ENCODE assay signal across 23 cellular contexts in genomic region chr22:45772726-45773125, GRCh38.
"Had no signal": no experiment of that assay in that cellular context is flagged by ENCODE, and none has a peak within 500 bp of the region (broad histone marks: within the 10 kb centered on the region; RNA-seq: fewer than 3 reads in every experiment).

No MANE protein-coding gene starts in this region.

- H3K27ac Mint-ChIP-seq: activated naive CD4-positive, alpha-beta T cell treated with anti-CD3 and anti-CD28 coated beads, Interleukin-2, amount 50 U/mL, for 24 hours; naive thymus-derived CD8-positive, alpha-beta T cell had no signal

- H3K27ac ChIP-seq: body of pancreas, coronary artery, esophagus muscularis mucosa, left lung, tibial nerve, vagina had no signal

- H3K27me3 Mint-ChIP-seq: activated naive CD4-positive, alpha-beta T cell treated with anti-CD3 and anti-CD28 coated beads, Interleukin-2, amount 50 U/mL, for 24 hours; central memory CD8-positive, alpha-beta T cell; naive thymus-derived CD8-positive, alpha-beta T cell had no signal

- H3K9me3 ChIP-seq: body of pancreas, left lung, mucosa of descending colon, vagina had no signal

- H3K4me1 ChIP-seq: body of pancreas, left lung, tibial nerve, vagina had no signal

- FAIRE-seq: keratinocyte had no signal

- H3K9me3 Mint-ChIP-seq: activated naive CD4-positive, alpha-beta T cell treated with anti-CD3 and anti-CD28 coated beads, Interleukin-2, amount 50 U/mL, for 24 hours; central memory CD8-positive, alpha-beta T cell had no signal

- H3K36me3 ChIP-seq: vagina had no signal

- H3K4me3 ChIP-seq: body of pancreas, coronary artery, esophagus muscularis mucosa, left lung, mucosa of descending colon, tibial nerve, vagina had no signal

- DNase-seq: activated CD4-positive, alpha-beta T cell treated with anti-CD3 and anti-CD28 coated beads for 1 hour; activated CD4-positive, alpha-beta T cell treated with anti-CD3 and anti-CD28 coated beads, Interleukin-2, amount 50 U/mL, for 4 hours; activated effector memory CD4-positive, alpha-beta T cell treated with Interleukin-2 at 50 U/mL for 16 hours; activated T-cell treated with anti-CD3 and anti-CD28 coated beads, Interleukin-2, amount 50 U/mL, for 1 hour; body of pancreas; effector CD4-positive, alpha-beta T cell; hippocampal formation; left lung; mammary epithelial cell; mucosa of descending colon; naive thymus-derived CD8-positive, alpha-beta T cell; posterior cingulate gyrus; stimulated activated CD4-positive, alpha-beta T cell treated with anti-CD3 and anti-CD28 coated beads, Interleukin-2, amount 100 ng/mL, for 48 hours; stimulated activated naive CD4-positive, alpha-beta T cell; substantia nigra; T1000 had no signal

- H3K27me3 ChIP-seq: body of pancreas, esophagus muscularis mucosa, left lung, tibial nerve, vagina had no signal

- ATAC-seq: body of pancreas; left lung; mucosa of descending colon; naive thymus-derived CD8-positive, alpha-beta T cell had no signal

- H3K4me3 Mint-ChIP-seq: activated naive CD4-positive, alpha-beta T cell treated with anti-CD3 and anti-CD28 coated beads, Interleukin-2, amount 50 U/mL, for 24 hours; central memory CD8-positive, alpha-beta T cell; naive thymus-derived CD8-positive, alpha-beta T cell had no signal
